17 cellular contexts compared by ENCODE assay signal in genomic region chr4:122992111-122992510, GRCh38.
DNase-seq lines count a peak whose midpoint lies in the region; ATAC-seq and TF ChIP-seq lines count a peak whose summit lies in the region.
"Had no signal": no experiment of that assay in that cellular context is flagged by ENCODE, and none has a peak within 500 bp of the region (broad histone marks: within the 10 kb centered on the region; RNA-seq: fewer than 3 reads in every experiment).

No MANE protein-coding gene starts in this region.

- peaks cover 5% of the 10 kb centered on the region; the same call in 1 of the 2 replicates for H3F3A ChIP-seq in GM23248 (ENCODE audit: insufficient read depth)

- no peaks in the 10 kb centered on the region for H3K9me2 ChIP-seq in GM23248 (ENCODE audit: insufficient read depth)

- H3K9ac ChIP-seq in GM23248, result no peak overlapping the region

- no peak overlapping the region for H3K4me2 ChIP-seq in GM23248 (ENCODE audit: unreplicated experiment)

- H3K27me3 ChIP-seq in GM23248 (replicated peaks; ENCODE audit: insufficient read depth) (no peaks in the 10 kb centered on the region), left lung (no peaks in the 10 kb centered on the region), body of pancreas (no peaks in the 10 kb centered on the region)
- H3K27me3 ChIP-seq: spleen, transverse colon had no signal

- H2AFZ ChIP-seq in GM23248, result no peak overlapping the region

- 0 out of 2 replicates have a peak, but pooled peaks cover 4% of the 10 kb centered on the region for H3K79me2 ChIP-seq in GM23248 (ENCODE audit: insufficient read depth)

- H3K36me3 ChIP-seq in GM23248 (ENCODE audit: low read depth) (0 out of 2 replicates have a peak, but pooled peaks cover 4% of the 10 kb centered on the region), left lung (peaks cover 0 to 11% of the 10 kb centered on the region in 2 donors), body of pancreas (replicated peaks in 1 of 2; ENCODE audit: insufficient read depth in 1 of 2, low read depth in 2 of 2) (no peaks in the 10 kb centered on the region)

- TF ChIP-seq POLR2A in body of pancreas (IDR thresholded peaks at IDR 0.05), result no peak
- TF ChIP-seq POLR2A in GM18505 (IDR thresholded peaks at IDR 0.05; ENCODE audit: borderline replicate concordance, extremely low read depth, insufficient read depth, insufficient read length), result no peak

- intact Hi-C loops in left lung (cut with DNase I), result no loop called here
- intact Hi-C loops in body of pancreas (cut with DNase I), result no loop called here

- peak; percentile 31 for ATAC-seq in left lung
- no peak for ATAC-seq in body of pancreas
- ATAC-seq in GM18505 (IDR thresholded peaks at IDR 0.05; ENCODE audit: unreplicated experiment), result no peak
- ATAC-seq: stimulated activated naive B cell treated with anti-CD40 and anti-IgM and Interleukin-4, amounts not matched to agents 10 μg/mL and 1 μg/mL and 100 μg/mL, for 72 hours had no signal

- H3K4me1 ChIP-seq in GM23248 (ENCODE audit: insufficient read depth) (peaks cover 5% of the 10 kb centered on the region), left lung (no peaks in the 10 kb centered on the region), body of pancreas (peaks cover 7% of the 10 kb centered on the region)
- H3K4me1 ChIP-seq: spleen had no signal

- no peak overlapping the region for H3K27ac ChIP-seq in GM23248
- no peak overlapping the region for H3K27ac ChIP-seq in left lung
- no peak overlapping the region for H3K27ac ChIP-seq in body of pancreas
- H3K27ac ChIP-seq: spleen, transverse colon had no signal

- no peaks in the 10 kb centered on the region for H4K20me1 ChIP-seq in GM23248 (ENCODE audit: insufficient read depth)

- H3K9me3 ChIP-seq in GM23248 (ENCODE audit: low read depth) (no peaks in the 10 kb centered on the region), left lung (peaks cover 0 to 27% of the 10 kb centered on the region in 2 donors), body of pancreas (no peaks in the 10 kb centered on the region)

- TF ChIP-seq CTCF in choroid plexus epithelial cell (conservative IDR thresholded peaks at IDR 0.05; ENCODE audit: low read depth, low read length) (no peak), left lung (IDR thresholded peaks at IDR 0.05) (no peak), body of pancreas (IDR thresholded peaks at IDR 0.05) (no peak)

- DNase-seq in GM23248 (peak; percentile 52), NCI-H446 treated with DMSO at 0.1 percent for 48 hours (lab: John Stamatoyannopoulos, UW) (peak; percentile 50), choroid plexus epithelial cell (ENCODE audit: low read depth) (peak; percentile 17), left lung (no peak), body of pancreas (no peak), DMS53 treated with DMSO at 0.1 percent for 48 hours (lab: John Stamatoyannopoulos, UW; ENCODE audit: unreplicated experiment) (no peak), ACHN (no peak)
- DNase-seq: activated CD4-positive, alpha-beta T cell treated with anti-CD3 and anti-CD28 coated beads for 48 hours; activated naive CD4-positive, alpha-beta T cell treated with anti-CD3 and anti-CD28 coated beads for 36 hours; KG1; naive B cell; NCI-H345; posterior cingulate gyrus; spleen; stimulated activated naive B cell treated with anti-CD40 and anti-IgM and Interleukin-4, amounts not matched to agents 10 μg/mL and 1 μg/mL and 100 μg/mL, for 72 hours; transverse colon had no signal

- in situ Hi-C loops in GM23248 (cut with MboI) (no loop called here), ACHN (cut with HindIII; ENCODE audit: low pct_ligation_motif_present, low pct_unique_long_range_greater_than_20kb, low sequenced_read_pairs) (no loop called here)

- H3K4me3 ChIP-seq in GM23248 (no peak overlapping the region), choroid plexus epithelial cell (ENCODE audit: low read depth, low read length) (no peak overlapping the region), left lung (no peak overlapping the region), body of pancreas (no peak overlapping the region)
- H3K4me3 ChIP-seq: spleen, transverse colon had no signal

Comparison
In these comparisons a context has a peak if more than half of its experiments do, and no peak if none do; other contexts are left out.
1. DNase-seq: peak in GM23248 (single experiment), NCI-H446 treated with DMSO at 0.1 percent for 48 hours (single experiment) and choroid plexus epithelial cell (single experiment); none in left lung (0 of 2), body of pancreas (0 of 4), DMS53 treated with DMSO at 0.1 percent for 48 hours (single experiment) and ACHN (single experiment).